In genomic region chr4:1591107-1591506, GRCh38 we compare ENCODE assay signal across 27 cellular contexts.
"Had no signal": no experiment of that assay in that cellular context is flagged by ENCODE, and none has a peak within 500 bp of the region (broad histone marks: within the 10 kb centered on the region; RNA-seq: fewer than 3 reads in every experiment).

No MANE protein-coding gene starts in this region.

- FAIRE-seq: bronchial epithelial cell had no signal

- H3K36me3 ChIP-seq: Peyer's patch, WERI-Rb-1 had no signal

- H3K9ac ChIP-seq: KMS-11 had no signal

- DNase-seq: activated CD4-positive, alpha-beta memory T cell treated with anti-CD3 and anti-CD28 coated beads, Interleukin-2, amount 10 ng/mL, durations not matched to agents 7 days and 5 days; activated CD4-positive, alpha-beta T cell treated with anti-CD3 and anti-CD28 coated beads for 1 hour; activated CD4-positive, alpha-beta T cell treated with anti-CD3 and anti-CD28 coated beads for 48 hours; activated CD4-positive, CD25-positive, alpha-beta regulatory T cell; activated gamma-delta T cell; activated naive CD4-positive, alpha-beta T cell treated with Interleukin-2 at 50 U/mL for 16 hours; activated naive CD8-positive, alpha-beta T cell treated with anti-CD3 and anti-CD28 coated beads, Interleukin-2, amount 10 ng/mL, durations not matched to agents 7 days and 5 days; activated T-cell treated with anti-CD3 and anti-CD28 coated beads, Interleukin-2, amount 50 U/mL, for 24 hours; central memory CD4-positive, alpha-beta T cell; NCI-H1092 treated with DMSO at 0.1 percent for 48 hours; NCI-H1417; NCI-H146; NCI-H187; NCI-H2029 treated with DMSO at 0.1 percent for 48 hours; NCI-H2107; NCI-H2171; NCI-H510A; NCI-H526; NCI-H748 treated with DMSO at 0.1 percent for 48 hours; NK-92 treated with Interleukin-12 subunit alpha and Interleukin-12 subunit beta, amount 100 ng/mL, for 24 hours; PC-3; Peyer's patch; RPMI8226; T1000; WERI-Rb-1 had no signal

- H3K4me3 ChIP-seq: Peyer's patch had no signal

- H3K4me1 ChIP-seq: Peyer's patch had no signal

- H3K4me2 ChIP-seq: KMS-11 had no signal

- H3K27ac ChIP-seq: KMS-11, Peyer's patch, WERI-Rb-1 had no signal

- ATAC-seq: PC-3 had no signal

- H3K27me3 ChIP-seq: Peyer's patch had no signal
